8 cellular contexts compared by ENCODE assay signal in the genomic region with DNA sequence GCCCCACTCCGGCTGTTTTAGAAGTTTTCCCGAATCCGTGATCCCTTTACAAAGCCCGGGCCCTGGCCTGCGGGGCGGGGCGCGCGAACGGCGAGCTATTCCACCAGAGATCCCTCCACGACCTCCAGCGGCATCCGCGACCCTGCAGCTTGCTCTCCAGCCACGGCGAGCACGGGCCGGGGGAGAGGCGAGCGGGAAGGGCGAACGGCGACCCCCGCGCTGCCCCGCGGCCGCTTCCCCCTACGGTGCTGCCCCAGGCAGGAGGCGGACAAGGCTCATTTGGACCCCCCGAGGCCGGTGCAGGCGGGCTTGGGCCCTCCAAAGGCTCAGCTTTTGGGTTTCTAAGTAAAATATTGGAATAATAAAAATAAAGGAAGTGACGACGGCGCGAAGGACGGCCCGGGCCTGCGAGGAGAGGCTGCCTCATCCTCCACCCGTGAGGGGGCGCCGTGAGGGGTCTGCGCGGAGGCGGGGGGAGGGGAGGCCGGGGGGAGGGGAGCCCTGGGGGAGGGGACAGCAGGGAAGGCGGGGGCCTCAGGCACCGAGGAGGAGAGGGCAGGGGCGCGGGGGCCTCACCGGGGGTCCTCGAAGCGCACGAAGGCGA. TPM values are rescaled to one million over a fixed set of nuclear protein-coding genes. Genes with fewer than 3 reads are reported as not detected.
A peak's percentile ranks its signal among the peaks of the same experiment; 100 is the strongest.
DNase-seq lines count a peak whose midpoint lies in the region; ATAC-seq and TF ChIP-seq lines count a peak whose summit lies in the region.

No MANE protein-coding gene starts in this region.

- peak overlapping the region; percentile 90 to 100 (median 97) for H3K4me3 Mint-ChIP-seq in immature natural killer cell

- H3K27me3 ChIP-seq in RWPE2 (ENCODE audit: insufficient read depth, poor library complexity, severe bottlenecking), result no peaks in the 10 kb centered on the region
- no peaks in the 10 kb centered on the region for H3K27me3 ChIP-seq in body of pancreas

- peaks cover 38% of the 10 kb centered on the region for H3K36me3 ChIP-seq in RWPE2 (ENCODE audit: low read depth)
- H3K36me3 ChIP-seq in body of pancreas (replicated peaks in 1 of 2; ENCODE audit: insufficient read depth in 1 of 2, low read depth in 2 of 2), result peaks cover 3 to 8% of the 10 kb centered on the region in 2 donors

- 0% methylated on average over 14 to 46 of the region's 57 CpGs for WGBS in body of pancreas, 2 donors

- ATAC-seq in HG02840 (IDR thresholded peaks at IDR 0.05; ENCODE audit: low FRiP score, unreplicated experiment) (peak; percentile 34), RWPE2 (ENCODE audit: low read depth) (peak; percentile 4; the same call in 2 of the 3 replicates), body of pancreas (peak; percentile 9)

- intact Hi-C loops in body of pancreas (cut with DNase I), result no loop called here

- H3K27me3 Mint-ChIP-seq in immature natural killer cell (ENCODE audit: low read depth in 3 of 3), result peaks cover 5 to 13% (median 10%) of the 10 kb centered on the region in 3 donors

- DNase-seq in NCI-H82 (lab: John Stamatoyannopoulos, UW) (peak; percentile 73), NCI-H82 treated with DMSO at 0.1 percent for 48 hours (lab: John Stamatoyannopoulos, UW; ENCODE audit: unreplicated experiment) (no peak), RWPE2 (ENCODE audit: low spot score) (no peak), body of pancreas (peak; percentile 8 to 53 (median 31)), immature natural killer cell (no peak), NCI-H510A (lab: John Stamatoyannopoulos, UW) (no peak)
- DNase-seq in stimulated activated CD4-positive, alpha-beta T cell treated with anti-CD3 and anti-CD28 coated beads, Interleukin-15, amount 100 ng/mL, for 24 hours, result peak; percentile 44

- H3K4me3 ChIP-seq in RWPE2 (ENCODE audit: severe bottlenecking), result peak overlapping the region; percentile 99
- peak overlapping the region; percentile 90 to 93 for H3K4me3 ChIP-seq in body of pancreas

- peaks cover 72 to 81% of the 10 kb centered on the region in 2 donors for H3K4me1 Mint-ChIP-seq in immature natural killer cell

- peak overlapping the region; percentile 88 to 98 (median 92) for H3K27ac Mint-ChIP-seq in immature natural killer cell

- peaks cover 12% of the 10 kb centered on the region for H3K4me1 ChIP-seq in RWPE2 (ENCODE audit: insufficient read depth, poor library complexity, severe bottlenecking)
- peaks cover 37% of the 10 kb centered on the region for H3K4me1 ChIP-seq in body of pancreas

- no peaks in the 10 kb centered on the region for H3K9me3 Mint-ChIP-seq in immature natural killer cell

- no peak for TF ChIP-seq POLR2A in body of pancreas (IDR thresholded peaks at IDR 0.05)

- peaks cover 7 to 28% (median 10%) of the 10 kb centered on the region in 3 donors for H3K36me3 Mint-ChIP-seq in immature natural killer cell

- H3K27ac ChIP-seq in RWPE2 (ENCODE audit: poor library complexity, severe bottlenecking), result peak overlapping the region; percentile 88
- peak overlapping the region; percentile 81 to 95 (median 88) for H3K27ac ChIP-seq in body of pancreas

- no peaks in the 10 kb centered on the region for H3K9me3 ChIP-seq in RWPE2 (ENCODE audit: severe bottlenecking)
- no peaks in the 10 kb centered on the region for H3K9me3 ChIP-seq in body of pancreas

- no peak for TF ChIP-seq CTCF in RWPE2 (IDR thresholded peaks at IDR 0.05; ENCODE audit: poor library complexity, severe bottlenecking)
- TF ChIP-seq CTCF in body of pancreas (IDR thresholded peaks at IDR 0.05), result no peak

RNA-seq across cellular contexts. Expression of a gene that starts 0.6 kb away (rescaled TPM):
- total RNA-seq in body of pancreas, result 10 to 100 TPM; 86.0 to 93.9 TPM
- polyA plus RNA-seq in immature natural killer cell, result 100 to 1,000 TPM; 221 to 292 (median 271) TPM

RNA-seq across cellular contexts. Expression of a gene that starts 22.7 kb away (rescaled TPM):
- total RNA-seq in body of pancreas, result 10 to 100 TPM; 16.9 to 24.1 TPM
- polyA plus RNA-seq in immature natural killer cell, result 10 to 100 TPM in 2 of 3 donors, 1 to 10 TPM in 1; 8.3 to 26.7 (median 23.3) TPM

RNA-seq across cellular contexts. Expression of a gene that starts 22.8 kb away (rescaled TPM):
- 10 to 100 TPM in 1 of 2 donors, 1 to 10 TPM in 1; 2.3 to 11.2 TPM for total RNA-seq in body of pancreas
- polyA plus RNA-seq in immature natural killer cell, result 10 to 100 TPM; 66.4 to 76.8 (median 69.2) TPM

RNA-seq across cellular contexts. Expression of a gene that starts 27.0 kb away (rescaled TPM):
- total RNA-seq in body of pancreas, result 100 to 1,000 TPM in 1 of 2 donors, 10 to 100 TPM in 1; 48.5 to 143 TPM
- polyA plus RNA-seq in immature natural killer cell, result 100 to 1,000 TPM; 399 to 508 (median 457) TPM

RNA-seq across cellular contexts. Expression of a gene that starts 31.0 kb away (rescaled TPM):
- total RNA-seq in body of pancreas, result 100 to 1,000 TPM; 183 to 359 TPM
- 1,000 to 10,000 TPM in 2 of 3 donors, 100 to 1,000 TPM in 1; 859 to 1,309 (median 1,192) TPM for polyA plus RNA-seq in immature natural killer cell

Comparison
In these comparisons a context has a peak if more than half of its experiments do, and no peak if none do; other contexts are left out.
1. DNase-seq: peak in NCI-H82 (single experiment), body of pancreas (4 of 4) and stimulated activated CD4-positive, alpha-beta T cell treated with anti-CD3 and anti-CD28 coated beads, Interleukin-15, amount 100 ng/mL, for 24 hours (single experiment); none in NCI-H82 treated with DMSO at 0.1 percent for 48 hours (single experiment), RWPE2 (single experiment), immature natural killer cell (0 of 3) and NCI-H510A (single experiment).
2. Peak in every context shown above with its lines, with median percentiles within 50 percentile points of each other: ATAC-seq.